8 cellular contexts compared by ENCODE assay signal in genomic region chr9:133347985-133348762, GRCh38. TPM values are rescaled to one million over a fixed set of nuclear protein-coding genes. Genes with fewer than 3 reads are reported as not detected.
DNase-seq lines count a peak whose midpoint lies in the region; ATAC-seq, FAIRE-seq and TF ChIP-seq lines count a peak whose summit lies in the region.

Gene MED22 (minus strand): TSS chr9:133348131. CDS start chr9:133346662, 1,469 bp downstream.
Gene RPL7A (plus strand): TSS chr9:133348218. CDS start chr9:133348244, 26 bp downstream.

- peak; percentile 81 for ATAC-seq in HG03135 (IDR thresholded peaks at IDR 0.05; ENCODE audit: unreplicated experiment)

- FAIRE-seq in small intestine (lab: Jason Lieb, UNC), result no peak

- no peaks in the 10 kb centered on the region for H3K9me3 ChIP-seq in WERI-Rb-1 (ENCODE audit: severe bottlenecking)
- no peaks in the 10 kb centered on the region for H3K9me3 ChIP-seq in breast epithelium
- H3K9me3 ChIP-seq in small intestine (ENCODE audit: control insufficient read depth, low read depth), result no peaks in the 10 kb centered on the region

- H3K4me3 ChIP-seq in WERI-Rb-1 (ENCODE audit: low read depth, low read length) (peak within 1 kb of the TSS; percentile 98), breast epithelium (peak within 1 kb of the TSS; percentile 95 to 99 (median 99)), small intestine (ENCODE audit: low read depth in 1 of 2, low read length in 2 of 2) (peak within 1 kb of the TSS; percentile 51 to 79)

- H3K36me3 ChIP-seq in WERI-Rb-1, result peaks cover 84% of the 10 kb centered on the region
- peaks cover 6% of the 10 kb centered on the region for H3K36me3 ChIP-seq in breast epithelium
- H3K36me3 ChIP-seq in small intestine (ENCODE audit: control insufficient read depth in 2 of 2, insufficient read depth in 2 of 2, low read length in 2 of 2), result peaks cover 16 to 21% of the 10 kb centered on the region in 2 donors

- H3K4me1 ChIP-seq in breast epithelium (peaks cover 0 to 18% of the 10 kb centered on the region in 2 donors), small intestine (ENCODE audit: control insufficient read depth in 2 of 2, insufficient read depth in 1 of 2, low read depth in 1 of 2, low read length in 1 of 2) (peaks cover 0 to 9% of the 10 kb centered on the region in 2 donors)

- WGBS in small intestine, 3 donors, result 0 to 1% (median 0%) methylated on average over 60 to 66 of the region's 66 CpGs

- TF ChIP-seq CTCF in WERI-Rb-1 (IDR thresholded peaks at IDR 0.05; ENCODE audit: low read depth, low read length) (no peak), breast epithelium (IDR thresholded peaks at IDR 0.05) (peak in 1 of 3 donors; percentile 12)

- TF ChIP-seq POLR2A in GM18526 (IDR thresholded peaks at IDR 0.05; ENCODE audit: extremely low read depth, insufficient read length) (peak; percentile 99), breast epithelium (IDR thresholded peaks at IDR 0.05) (peak; percentile 70)

- intact Hi-C loops in breast epithelium (cut with DNase I; ENCODE audit: low total_unique reads), result no loop called here

- peak within 1 kb of the TSS; percentile 96 for H3K27ac ChIP-seq in WERI-Rb-1
- H3K27ac ChIP-seq in breast epithelium, result peak within 1 kb of the TSS; percentile 96 to 98
- peak within 1 kb of the TSS; percentile 69 to 86 for H3K27ac ChIP-seq in small intestine (ENCODE audit: low read depth in 1 of 2, low read length in 1 of 2)

- DNase-seq in A172 (ENCODE audit: low spot score) (peak; percentile 97), NCI-H2227 (lab: John Stamatoyannopoulos, UW; ENCODE audit: unreplicated experiment) (peak; percentile 94), WERI-Rb-1 (peak; percentile 94), breast epithelium (ENCODE audit: low spot score in 2 of 2) (peak; percentile 94), iPS-NIHi11 (ENCODE audit: low spot score) (peak; percentile 90), small intestine (peak; percentile 97)

- H3K27me3 ChIP-seq in WERI-Rb-1 (ENCODE audit: insufficient read depth, low read depth, severe bottlenecking) (no peaks in the 10 kb centered on the region), breast epithelium (no peaks in the 10 kb centered on the region), small intestine (ENCODE audit: control insufficient read depth in 2 of 2, insufficient read depth in 2 of 2, low read length in 2 of 2) (no peaks in the 10 kb centered on the region)

RNA-seq across cellular contexts. Expression of gene MED22, which starts in this region (rescaled TPM):
- 17.9 and 30.0 TPM in 2 replicates for total RNA-seq in A172 (2014; rRNA removed; shearing (Covaris generic))
- total RNA-seq in breast epithelium, result 10 to 100 TPM; 19.2 to 32.2 (median 31.1) TPM
- 10 to 100 TPM; 10.3 to 17.7 (median 17.6) TPM for polyA plus RNA-seq in small intestine

RNA-seq across cellular contexts. Expression of gene RPL7A, which starts in this region (rescaled TPM):
- 2,228 and 2,364 TPM in 2 replicates for total RNA-seq in A172 (2014; rRNA removed; shearing (Covaris generic))
- 1,000 to 10,000 TPM; 2,020 to 2,813 (median 2,212) TPM for total RNA-seq in breast epithelium
- polyA plus RNA-seq in small intestine, result 1,000 to 10,000 TPM; 1,890 to 3,725 (median 3,312) TPM

Comparison
In these comparisons a context has a peak if more than half of its experiments do, and no peak if none do; other contexts are left out.
1. Peak in every context shown above with its lines: DNase-seq, ATAC-seq, H3K4me3 ChIP-seq and H3K27ac ChIP-seq.